Comparison of ENCODE assay signal across 9 cellular contexts in genomic region chr2:59888015-59888414, GRCh38.
DNase-seq lines count a peak whose midpoint lies in the region; ATAC-seq and TF ChIP-seq lines count a peak whose summit lies in the region.
"Had no signal": no experiment of that assay in that cellular context is flagged by ENCODE, and none has a peak within 500 bp of the region (broad histone marks: within the 10 kb centered on the region; RNA-seq: fewer than 3 reads in every experiment).

No MANE protein-coding gene starts in this region.

- H3K4me3 Mint-ChIP-seq in activated T-cell treated with anti-CD3 and anti-CD28 coated beads, Interleukin-2, amount 50 U/mL, for 4 hours, result peak overlapping the region; percentile 22
- H3K4me3 Mint-ChIP-seq in stimulated activated memory B cell treated with anti-CD40 and anti-IgM and Interleukin-4, amounts not matched to agents 10 μg/mL and 1 μg/mL and 100 μg/mL, for 72 hours, result peak overlapping the region; percentile 29
- H3K4me3 Mint-ChIP-seq in nephron progenitor cell, result no peak overlapping the region
- H3K4me3 Mint-ChIP-seq: nephron had no signal

- no peaks in the 10 kb centered on the region for H3K27me3 ChIP-seq in BLaER1 treated with 17β-estradiol and CSF1 and Interleukin-3, amounts not matched to agents 10 nM and 100 nM
- H3K27me3 ChIP-seq in gastrocnemius medialis (no peaks in the 10 kb centered on the region), HAP-1 (ENCODE audit: low read depth) (no peaks in the 10 kb centered on the region)

- H3K4me1 ChIP-seq in BLaER1 treated with 17β-estradiol and CSF1 and Interleukin-3, amounts not matched to agents 10 nM and 100 nM, result peaks cover 0 to 29% (median 12%) of the 10 kb centered on the region in 10 experiments; a peak in 13 of 20 replicates
- no peaks in the 10 kb centered on the region for H3K4me1 ChIP-seq in gastrocnemius medialis
- H3K4me1 ChIP-seq in HAP-1, result no peaks in the 10 kb centered on the region

- peak; percentile 83 for ATAC-seq in GM19372 (IDR thresholded peaks at IDR 0.05; ENCODE audit: low read depth, unreplicated experiment)
- ATAC-seq in HG03378 (IDR thresholded peaks at IDR 0.05; ENCODE audit: unreplicated experiment), result peak; percentile 98
- ATAC-seq in activated T-cell treated with anti-CD3 and anti-CD28 coated beads, Interleukin-2, amount 50 U/mL, for 4 hours, result peak; percentile 87 to 88
- peak; percentile 98 for ATAC-seq in stimulated activated memory B cell treated with anti-CD40 and anti-IgM and Interleukin-4, amounts not matched to agents 10 μg/mL and 1 μg/mL and 100 μg/mL, for 72 hours
- ATAC-seq in gastrocnemius medialis, result no peak

- TF ChIP-seq POLR2A in gastrocnemius medialis (IDR thresholded peaks at IDR 0.05), result no peak

- no peaks in the 10 kb centered on the region for H3K27me3 Mint-ChIP-seq in activated T-cell treated with anti-CD3 and anti-CD28 coated beads, Interleukin-2, amount 50 U/mL, for 4 hours (ENCODE audit: low read depth)
- H3K27me3 Mint-ChIP-seq in stimulated activated memory B cell treated with anti-CD40 and anti-IgM and Interleukin-4, amounts not matched to agents 10 μg/mL and 1 μg/mL and 100 μg/mL, for 72 hours, result no peaks in the 10 kb centered on the region
- H3K27me3 Mint-ChIP-seq in nephron progenitor cell (ENCODE audit: low read depth, poor library complexity), result peaks cover 3% of the 10 kb centered on the region

- peak overlapping the region in 8 of 11 experiments; percentile 22 to 72 (median 46); a peak in 17 of 22 replicates for H3K4me2 ChIP-seq in BLaER1 treated with 17β-estradiol and CSF1 and Interleukin-3, amounts not matched to agents 10 nM and 100 nM

- H3K27ac ChIP-seq in BLaER1 treated with 17β-estradiol and CSF1 and Interleukin-3, amounts not matched to agents 10 nM and 100 nM, result no peak overlapping the region
- no peak overlapping the region for H3K27ac ChIP-seq in gastrocnemius medialis

- peaks cover 33% of the 10 kb centered on the region for H3K4me1 Mint-ChIP-seq in activated T-cell treated with anti-CD3 and anti-CD28 coated beads, Interleukin-2, amount 50 U/mL, for 4 hours (ENCODE audit: low read depth)
- H3K4me1 Mint-ChIP-seq in stimulated activated memory B cell treated with anti-CD40 and anti-IgM and Interleukin-4, amounts not matched to agents 10 μg/mL and 1 μg/mL and 100 μg/mL, for 72 hours, result peaks cover 36% of the 10 kb centered on the region
- H3K4me1 Mint-ChIP-seq in nephron progenitor cell, result peaks cover 33% of the 10 kb centered on the region

- H3K9ac ChIP-seq in BLaER1 treated with 17β-estradiol and CSF1 and Interleukin-3, amounts not matched to agents 10 nM and 100 nM, result no peak overlapping the region

- H3K4me3 ChIP-seq in BLaER1 treated with 17β-estradiol and CSF1 and Interleukin-3, amounts not matched to agents 10 nM and 100 nM, result no peak overlapping the region
- H3K4me3 ChIP-seq in gastrocnemius medialis, result no peak overlapping the region
- no peak overlapping the region for H3K4me3 ChIP-seq in HAP-1

- H3K9me3 Mint-ChIP-seq in activated T-cell treated with anti-CD3 and anti-CD28 coated beads, Interleukin-2, amount 50 U/mL, for 4 hours, result no peaks in the 10 kb centered on the region
- peaks cover 3% of the 10 kb centered on the region for H3K9me3 Mint-ChIP-seq in stimulated activated memory B cell treated with anti-CD40 and anti-IgM and Interleukin-4, amounts not matched to agents 10 μg/mL and 1 μg/mL and 100 μg/mL, for 72 hours
- no peaks in the 10 kb centered on the region for H3K9me3 Mint-ChIP-seq in nephron progenitor cell
- H3K9me3 Mint-ChIP-seq: nephron had no signal

- peak; percentile 17 for DNase-seq in activated T-cell treated with anti-CD3 and anti-CD28 coated beads, Interleukin-2, amount 50 U/mL, for 4 hours
- no peak for DNase-seq in gastrocnemius medialis
- no peak for DNase-seq in nephron progenitor cell
- no peak for DNase-seq in HAP-1 (ENCODE audit: low spot score in 2 of 2)

- H3K9me3 ChIP-seq in BLaER1 treated with 17β-estradiol and CSF1 and Interleukin-3, amounts not matched to agents 10 nM and 100 nM (replicated peaks in 1 of 11), result peaks cover 0 to under 1% (median 0%) of the 10 kb centered on the region in 11 experiments; a peak in 1 of 22 replicates
- H3K9me3 ChIP-seq in gastrocnemius medialis (no peaks in the 10 kb centered on the region), HAP-1 (no peaks in the 10 kb centered on the region)

- in situ Hi-C loops in gastrocnemius medialis (cut with MboI; ENCODE audit: low sequenced_read_pairs in 4 of 4) (no loop called here), HAP-1 (cut with MboI; ENCODE audit: low sequenced_read_pairs) (no loop called here)

- H4K20me1 ChIP-seq in BLaER1 treated with 17β-estradiol and CSF1 and Interleukin-3, amounts not matched to agents 10 nM and 100 nM, result no peaks in the 10 kb centered on the region

- H3K36me3 ChIP-seq in BLaER1 treated with 17β-estradiol and CSF1 and Interleukin-3, amounts not matched to agents 10 nM and 100 nM, result no peaks in the 10 kb centered on the region
- H3K36me3 ChIP-seq in gastrocnemius medialis (no peaks in the 10 kb centered on the region), HAP-1 (replicated peaks) (no peaks in the 10 kb centered on the region)

- TF ChIP-seq CTCF in gastrocnemius medialis (IDR thresholded peaks at IDR 0.05 in 4 of 5, conservative IDR thresholded peaks at IDR 0.05 in 1 of 5), result no peak
- no peak for TF ChIP-seq CTCF in nephron progenitor cell (IDR thresholded peaks at IDR 0.05)

- intact Hi-C loops in gastrocnemius medialis (cut with DNase I; ENCODE audit: low total_unique reads), result no loop called here

- no peaks in the 10 kb centered on the region for H3K36me3 Mint-ChIP-seq in activated T-cell treated with anti-CD3 and anti-CD28 coated beads, Interleukin-2, amount 50 U/mL, for 4 hours (ENCODE audit: insufficient read depth)
- no peaks in the 10 kb centered on the region for H3K36me3 Mint-ChIP-seq in stimulated activated memory B cell treated with anti-CD40 and anti-IgM and Interleukin-4, amounts not matched to agents 10 μg/mL and 1 μg/mL and 100 μg/mL, for 72 hours
- no peaks in the 10 kb centered on the region for H3K36me3 Mint-ChIP-seq in nephron progenitor cell (ENCODE audit: low read depth)

- H3K27ac Mint-ChIP-seq in stimulated activated memory B cell treated with anti-CD40 and anti-IgM and Interleukin-4, amounts not matched to agents 10 μg/mL and 1 μg/mL and 100 μg/mL, for 72 hours, result peak overlapping the region; percentile 57
- H3K27ac Mint-ChIP-seq in nephron progenitor cell, result no peak overlapping the region
- H3K27ac Mint-ChIP-seq: nephron had no signal

Comparison
In these comparisons a context has a peak if more than half of its experiments do, and no peak if none do; other contexts are left out.
1. ATAC-seq: peak in GM19372 (single experiment), HG03378 (single experiment), activated T-cell treated with anti-CD3 and anti-CD28 coated beads, Interleukin-2, amount 50 U/mL, for 4 hours (2 of 2) and stimulated activated memory B cell treated with anti-CD40 and anti-IgM and Interleukin-4, amounts not matched to agents 10 μg/mL and 1 μg/mL and 100 μg/mL, for 72 hours (single experiment); none in gastrocnemius medialis (0 of 2).